Comparison of ENCODE assay signal across 13 cellular contexts in the genomic region with DNA sequence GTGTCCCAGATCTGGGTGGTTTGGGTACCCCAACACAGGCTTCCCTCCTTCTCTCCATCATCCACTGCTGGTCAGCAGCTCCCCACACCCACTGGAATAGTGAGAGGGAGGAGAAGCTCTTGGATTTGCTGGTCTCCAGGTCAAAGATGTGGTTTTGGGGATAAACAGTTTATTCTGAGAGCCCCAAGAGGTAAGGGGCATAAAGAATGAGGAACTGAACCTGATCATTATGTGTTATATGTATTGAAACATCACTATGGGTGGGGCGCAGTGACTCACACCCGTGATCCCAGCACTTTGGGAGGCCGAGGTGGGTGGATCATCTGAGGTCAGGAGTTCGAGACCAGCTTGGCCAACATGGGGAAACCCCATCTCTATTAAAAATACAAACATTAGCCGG.
DNase-seq lines count a peak whose midpoint lies in the region; ATAC-seq lines count a peak whose summit lies in the region.
"Had no signal": no experiment of that assay in that cellular context is flagged by ENCODE, and none has a peak within 500 bp of the region (broad histone marks: within the 10 kb centered on the region; RNA-seq: fewer than 3 reads in every experiment).

No MANE protein-coding gene starts in this region.

- no peaks in the 10 kb centered on the region for H3K27me3 Mint-ChIP-seq in activated naive CD4-positive, alpha-beta T cell treated with anti-CD3 and anti-CD28 coated beads, Interleukin-2, amount 50 U/mL, for 24 hours

- no peak overlapping the region for H3K4me3 Mint-ChIP-seq in activated naive CD4-positive, alpha-beta T cell treated with anti-CD3 and anti-CD28 coated beads, Interleukin-2, amount 50 U/mL, for 24 hours
- H3K4me3 Mint-ChIP-seq in stimulated activated effector memory CD8-positive, alpha-beta T cell treated with anti-CD3 and anti-CD28 coated beads, Interleukin-12 subunit alpha, Interleukin-12 subunit beta, amount 100 ng/mL, for 72 hours, result no peak overlapping the region

- DNase-seq in activated naive CD4-positive, alpha-beta T cell treated with Interleukin-2 at 50 U/mL for 16 hours, result peak; percentile 38
- no peak for DNase-seq in activated naive CD4-positive, alpha-beta T cell (lab: John Stamatoyannopoulos, UW)
- peak; percentile 86 for DNase-seq in NOMO-1 treated with DMSO at 0.1 percent for 48 hours (lab: John Stamatoyannopoulos, UW; ENCODE audit: unreplicated experiment)
- DNase-seq in stimulated activated effector memory CD8-positive, alpha-beta T cell treated with anti-CD3 and anti-CD28 coated beads, Interleukin-12 subunit alpha, Interleukin-12 subunit beta, amount 100 ng/mL, for 72 hours (ENCODE audit: low spot score in 2 of 2), result no peak
- DNase-seq in NCI-H1436 treated with DMSO at 0.1 percent for 48 hours (lab: John Stamatoyannopoulos, UW), result no peak
- DNase-seq: dermis blood vessel endothelial cell, Karpas-422, PC-9, small intestine had no signal

- H3K36me3 Mint-ChIP-seq in activated naive CD4-positive, alpha-beta T cell treated with anti-CD3 and anti-CD28 coated beads, Interleukin-2, amount 50 U/mL, for 24 hours, result peaks cover 2% of the 10 kb centered on the region
- no peaks in the 10 kb centered on the region for H3K36me3 Mint-ChIP-seq in stimulated activated effector memory CD8-positive, alpha-beta T cell treated with anti-CD3 and anti-CD28 coated beads, Interleukin-12 subunit alpha, Interleukin-12 subunit beta, amount 100 ng/mL, for 72 hours

- H3K4me1 Mint-ChIP-seq in activated naive CD4-positive, alpha-beta T cell treated with anti-CD3 and anti-CD28 coated beads, Interleukin-2, amount 50 U/mL, for 24 hours, result peaks cover 63% of the 10 kb centered on the region
- H3K4me1 Mint-ChIP-seq in stimulated activated effector memory CD8-positive, alpha-beta T cell treated with anti-CD3 and anti-CD28 coated beads, Interleukin-12 subunit alpha, Interleukin-12 subunit beta, amount 100 ng/mL, for 72 hours, result peaks cover 52% of the 10 kb centered on the region

- no peak for ATAC-seq in stimulated activated effector memory CD8-positive, alpha-beta T cell treated with anti-CD3 and anti-CD28 coated beads, Interleukin-12 subunit alpha, Interleukin-12 subunit beta, amount 100 ng/mL, for 72 hours
- ATAC-seq in HG03135 (IDR thresholded peaks at IDR 0.05; ENCODE audit: unreplicated experiment) (no peak), HG03045 (IDR thresholded peaks at IDR 0.05; ENCODE audit: unreplicated experiment) (no peak)
- ATAC-seq: gastroesophageal sphincter had no signal

- H3K9me3 Mint-ChIP-seq in activated naive CD4-positive, alpha-beta T cell treated with anti-CD3 and anti-CD28 coated beads, Interleukin-2, amount 50 U/mL, for 24 hours, result no peaks in the 10 kb centered on the region
- H3K9me3 Mint-ChIP-seq in stimulated activated effector memory CD8-positive, alpha-beta T cell treated with anti-CD3 and anti-CD28 coated beads, Interleukin-12 subunit alpha, Interleukin-12 subunit beta, amount 100 ng/mL, for 72 hours, result no peaks in the 10 kb centered on the region

- peak overlapping the region; percentile 67 for H3K27ac Mint-ChIP-seq in activated naive CD4-positive, alpha-beta T cell treated with anti-CD3 and anti-CD28 coated beads, Interleukin-2, amount 50 U/mL, for 24 hours
- H3K27ac Mint-ChIP-seq in stimulated activated effector memory CD8-positive, alpha-beta T cell treated with anti-CD3 and anti-CD28 coated beads, Interleukin-12 subunit alpha, Interleukin-12 subunit beta, amount 100 ng/mL, for 72 hours, result peak overlapping the region; percentile 89

Comparison
In these comparisons a context has a peak if more than half of its experiments do, and no peak if none do; other contexts are left out.
1. DNase-seq: peak in activated naive CD4-positive, alpha-beta T cell treated with Interleukin-2 at 50 U/mL for 16 hours (single experiment) and NOMO-1 treated with DMSO at 0.1 percent for 48 hours (single experiment); none in activated naive CD4-positive, alpha-beta T cell (0 of 4), stimulated activated effector memory CD8-positive, alpha-beta T cell treated with anti-CD3 and anti-CD28 coated beads, Interleukin-12 subunit alpha, Interleukin-12 subunit beta, amount 100 ng/mL, for 72 hours (0 of 2) and NCI-H1436 treated with DMSO at 0.1 percent for 48 hours (single experiment).